In the genomic region with DNA sequence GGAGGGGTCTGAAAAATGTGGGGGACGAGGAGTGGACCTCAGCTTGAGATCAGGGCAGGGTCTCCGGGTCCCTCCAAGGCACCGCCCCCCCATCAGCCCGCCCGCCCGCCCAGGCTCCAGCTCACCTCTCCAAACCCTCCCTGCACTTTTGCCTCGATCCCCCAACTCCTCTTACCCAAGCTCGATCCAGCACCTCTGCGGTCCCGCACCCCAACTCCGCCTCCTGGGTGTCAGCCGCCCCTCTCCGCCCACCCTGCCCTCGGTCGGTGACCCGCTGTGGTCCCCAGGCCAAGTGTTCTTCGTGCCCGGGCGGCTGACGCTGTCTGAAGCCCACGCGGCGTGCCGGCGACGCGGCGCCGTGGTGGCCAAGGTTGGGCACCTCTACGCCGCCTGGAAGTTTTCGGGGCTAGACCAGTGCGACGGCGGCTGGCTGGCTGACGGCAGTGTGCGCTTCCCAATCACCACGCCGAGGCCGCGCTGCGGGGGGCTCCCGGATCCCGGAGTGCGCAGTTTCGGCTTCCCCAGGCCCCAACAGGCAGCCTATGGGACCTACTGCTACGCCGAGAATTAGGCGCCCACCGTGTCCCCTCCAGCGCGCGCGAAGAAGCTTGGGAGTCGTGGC, we compare ENCODE assay signal across 8 cellular contexts. TPM values are rescaled to one million over a fixed set of nuclear protein-coding genes. Genes with fewer than 3 reads are reported as not detected.
A peak's percentile ranks its signal among the peaks of the same experiment; 100 is the strongest.
DNase-seq lines count a peak whose midpoint lies in the region; ATAC-seq and TF ChIP-seq lines count a peak whose summit lies in the region.

No MANE protein-coding gene starts in this region.

- POLR2A ChIA-PET in activated naive CD8-positive, alpha-beta T cell treated with anti-CD3 and anti-CD28 coated beads, Interleukin-2, amount 10 ng/mL, durations not matched to agents 7 days and 5 days (lab: Charles Lee) = interaction anchor here (0.6 to 2.0 kb wide), 7 partner anchors 17 to 279 kb away, joined by 3 to 6 read pairs (median 3); partner anchors contain the start of gene BCAN

- peak overlapping the region; percentile 80 for H2BK15ac ChIP-seq in mesenchymal stem cell (ENCODE audit: low read depth, poor library complexity, severe bottlenecking)

- H3K4me1 Mint-ChIP-seq in activated naive CD8-positive, alpha-beta T cell treated with anti-CD3 and anti-CD28 coated beads, Interleukin-2, amount 10 ng/mL, durations not matched to agents 7 days and 5 days = peaks cover 5% of the 10 kb centered on the region
- peaks cover 5% of the 10 kb centered on the region for H3K4me1 Mint-ChIP-seq in activated naive CD8-positive, alpha-beta T cell treated with anti-CD3 and anti-CD28 coated beads, Interleukin-2, amount 50 U/mL, for 24 hours

- no peaks in the 10 kb centered on the region for H3K9me3 Mint-ChIP-seq in activated naive CD8-positive, alpha-beta T cell treated with anti-CD3 and anti-CD28 coated beads, Interleukin-2, amount 10 ng/mL, durations not matched to agents 7 days and 5 days
- H3K9me3 Mint-ChIP-seq in activated naive CD8-positive, alpha-beta T cell treated with anti-CD3 and anti-CD28 coated beads, Interleukin-2, amount 50 U/mL, for 24 hours = no peaks in the 10 kb centered on the region

- peaks cover 68 to 90% of the 10 kb centered on the region in 2 experiments for H3K27me3 ChIP-seq in mesenchymal stem cell (ENCODE audit: control insufficient read depth in 1 of 2, insufficient read depth in 1 of 2, low read length in 2 of 2)

- H3K36me3 ChIP-seq in mesenchymal stem cell (ENCODE audit: control insufficient read depth in 1 of 2, insufficient read depth in 2 of 2, low read depth in 1 of 2, low read length in 2 of 2) = no peaks in the 10 kb centered on the region
- no peaks in the 10 kb centered on the region for H3K36me3 ChIP-seq in urinary bladder (ENCODE audit: insufficient read depth)

- peaks cover 72% of the 10 kb centered on the region for H3K27me3 Mint-ChIP-seq in activated naive CD8-positive, alpha-beta T cell treated with anti-CD3 and anti-CD28 coated beads, Interleukin-2, amount 10 ng/mL, durations not matched to agents 7 days and 5 days
- H3K27me3 Mint-ChIP-seq in activated naive CD8-positive, alpha-beta T cell treated with anti-CD3 and anti-CD28 coated beads, Interleukin-2, amount 50 U/mL, for 24 hours = peaks cover 71% of the 10 kb centered on the region

- H4K8ac ChIP-seq in mesenchymal stem cell (ENCODE audit: low read length) = peak overlapping the region; percentile 19

- H2BK12ac ChIP-seq in mesenchymal stem cell (ENCODE audit: low read length in 2 of 2) = peak overlapping the region; percentile 61 to 83

- ATAC-seq in activated naive CD8-positive, alpha-beta T cell treated with anti-CD3 and anti-CD28 coated beads, Interleukin-2, amount 10 ng/mL, durations not matched to agents 7 days and 5 days (ENCODE audit: low read depth) = peak; percentile 6
- no peak for ATAC-seq in activated naive CD8-positive, alpha-beta T cell treated with anti-CD3 and anti-CD28 coated beads, Interleukin-2, amount 50 U/mL, for 24 hours
- no peak for ATAC-seq in HG03097 (IDR thresholded peaks at IDR 0.05; ENCODE audit: low FRiP score, unreplicated experiment)

- no peaks in the 10 kb centered on the region for H3K79me1 ChIP-seq in mesenchymal stem cell (replicated peaks; ENCODE audit: low read length, poor library complexity, severe bottlenecking)

- H3K4me1 ChIP-seq in mesenchymal stem cell (ENCODE audit: control insufficient read depth, insufficient read depth, low read depth, low read length) (peaks cover 19% of the 10 kb centered on the region), urinary bladder (ENCODE audit: insufficient read depth) (no peaks in the 10 kb centered on the region)

- H3K23ac ChIP-seq in mesenchymal stem cell (ENCODE audit: low read length in 2 of 2) = peak overlapping the region in 1 of 2 experiments; percentile 99

- H2BK5ac ChIP-seq in mesenchymal stem cell (ENCODE audit: low read depth, low read length, poor library complexity, severe bottlenecking) = no peak overlapping the region

- no peak overlapping the region for H3K4me3 Mint-ChIP-seq in activated naive CD8-positive, alpha-beta T cell treated with anti-CD3 and anti-CD28 coated beads, Interleukin-2, amount 10 ng/mL, durations not matched to agents 7 days and 5 days
- H3K4me3 Mint-ChIP-seq in activated naive CD8-positive, alpha-beta T cell treated with anti-CD3 and anti-CD28 coated beads, Interleukin-2, amount 50 U/mL, for 24 hours = no peak overlapping the region

- H3K27ac Mint-ChIP-seq in activated naive CD8-positive, alpha-beta T cell treated with anti-CD3 and anti-CD28 coated beads, Interleukin-2, amount 10 ng/mL, durations not matched to agents 7 days and 5 days = no peak overlapping the region
- no peak overlapping the region for H3K27ac Mint-ChIP-seq in activated naive CD8-positive, alpha-beta T cell treated with anti-CD3 and anti-CD28 coated beads, Interleukin-2, amount 50 U/mL, for 24 hours

- H3K27ac ChIP-seq in mesenchymal stem cell (ENCODE audit: low read length, poor library complexity, severe bottlenecking) = no peak overlapping the region
- no peak overlapping the region for H3K27ac ChIP-seq in urinary bladder (ENCODE audit: low read depth)

- H3K36me3 Mint-ChIP-seq in activated naive CD8-positive, alpha-beta T cell treated with anti-CD3 and anti-CD28 coated beads, Interleukin-2, amount 10 ng/mL, durations not matched to agents 7 days and 5 days = no peaks in the 10 kb centered on the region
- H3K36me3 Mint-ChIP-seq in activated naive CD8-positive, alpha-beta T cell treated with anti-CD3 and anti-CD28 coated beads, Interleukin-2, amount 50 U/mL, for 24 hours (ENCODE audit: low read depth) = no peaks in the 10 kb centered on the region

- no peak overlapping the region for H3K9ac ChIP-seq in mesenchymal stem cell (ENCODE audit: low read length)

- no peak overlapping the region for H2AK5ac ChIP-seq in mesenchymal stem cell (ENCODE audit: low read length, severe bottlenecking)

- peak overlapping the region; percentile 93 for H3K4me2 ChIP-seq in mesenchymal stem cell (ENCODE audit: low read length, poor library complexity, severe bottlenecking)

- TF ChIP-seq CTCF in choroid plexus epithelial cell (conservative IDR thresholded peaks at IDR 0.05; ENCODE audit: low read depth, low read length) = no peak

- peak overlapping the region in 1 of 2 experiments; percentile 35 for H3K4ac ChIP-seq in mesenchymal stem cell (ENCODE audit: low read depth in 1 of 2, low read length in 2 of 2)

- H2BK120ac ChIP-seq in mesenchymal stem cell (ENCODE audit: low read depth, low read length) = no peak overlapping the region

- H3K18ac ChIP-seq in mesenchymal stem cell (ENCODE audit: low read depth in 1 of 2, low read length in 2 of 2) = peak overlapping the region in 1 of 2 experiments; percentile 76

- no peak overlapping the region for H3K14ac ChIP-seq in mesenchymal stem cell (ENCODE audit: low read length in 2 of 2)

- no peaks in the 10 kb centered on the region for H3K9me3 ChIP-seq in mesenchymal stem cell (ENCODE audit: control insufficient read depth, low read length)

- DNase-seq in activated naive CD8-positive, alpha-beta T cell treated with anti-CD3 and anti-CD28 coated beads, Interleukin-2, amount 10 ng/mL, durations not matched to agents 7 days and 5 days = no peak
- DNase-seq in activated naive CD8-positive, alpha-beta T cell treated with anti-CD3 and anti-CD28 coated beads, Interleukin-2, amount 50 U/mL, for 24 hours = no peak
- no peak for DNase-seq in choroid plexus epithelial cell (ENCODE audit: low read depth)
- no peak for DNase-seq in mesenchymal stem cell
- no peak for DNase-seq in dermis blood vessel endothelial cell
- DNase-seq in SHP77 treated with DMSO at 0.1 percent for 48 hours (lab: John Stamatoyannopoulos, UW) = no peak

- H2AFZ ChIP-seq in mesenchymal stem cell (ENCODE audit: low read depth, low read length) = peak overlapping the region; percentile 46

- H4K91ac ChIP-seq in mesenchymal stem cell (ENCODE audit: low read length) = peak overlapping the region; percentile 54

- 1% methylated on average over 50 of the region's 55 CpGs for WGBS in mesenchymal stem cell
- 2% methylated on average over 55 of the region's 55 CpGs for WGBS in urinary bladder

- peak overlapping the region; percentile 43 for H3K4me3 ChIP-seq in choroid plexus epithelial cell (ENCODE audit: low read depth, low read length)
- peak overlapping the region; percentile 50 to 58 for H3K4me3 ChIP-seq in mesenchymal stem cell (ENCODE audit: insufficient read depth in 1 of 2, low read depth in 1 of 2, low read length in 2 of 2)
- peak overlapping the region; percentile 42 for H3K4me3 ChIP-seq in urinary bladder (ENCODE audit: low read depth, low read length)

RNA-seq across cellular contexts. Expression of gene HAPLN2, which starts 5.7 kb away (rescaled TPM):
- total RNA-seq in activated naive CD8-positive, alpha-beta T cell treated with anti-CD3 and anti-CD28 coated beads, Interleukin-2, amount 10 ng/mL, durations not matched to agents 7 days and 5 days = under 1 TPM in 1 of 2 experiments, not detected in 1; 0.17 TPM
- 0.07 TPM for polyA plus RNA-seq in mesenchymal stem cell (2013, experiment 1 of 2)
- polyA plus RNA-seq in mesenchymal stem cell (2013, experiment 2 of 2) = 0.07 TPM
- not detected for total RNA-seq in urinary bladder
- 4.0 TPM for polyA plus RNA-seq in urinary bladder
- not detected in 2 replicates for total RNA-seq in dermis blood vessel endothelial cell

RNA-seq across cellular contexts. Expression of gene BCAN, which starts 17.0 kb away (rescaled TPM):
- total RNA-seq in activated naive CD8-positive, alpha-beta T cell treated with anti-CD3 and anti-CD28 coated beads, Interleukin-2, amount 10 ng/mL, durations not matched to agents 7 days and 5 days = not detected
- 0.33 TPM for polyA plus RNA-seq in mesenchymal stem cell (2013, experiment 1 of 2)
- polyA plus RNA-seq in mesenchymal stem cell (2013, experiment 2 of 2) = 0.23 TPM
- total RNA-seq in urinary bladder = 0.48 TPM
- polyA plus RNA-seq in urinary bladder = 0.19 TPM
- total RNA-seq in dermis blood vessel endothelial cell = not detected in 2 replicates

RNA-seq across cellular contexts. Expression of gene GPATCH4, which starts 23.6 kb away (rescaled TPM):
- 10 to 100 TPM; 29.7 to 31.1 TPM for total RNA-seq in activated naive CD8-positive, alpha-beta T cell treated with anti-CD3 and anti-CD28 coated beads, Interleukin-2, amount 10 ng/mL, durations not matched to agents 7 days and 5 days
- 24.8 TPM for polyA plus RNA-seq in mesenchymal stem cell (2013, experiment 1 of 2)
- polyA plus RNA-seq in mesenchymal stem cell (2013, experiment 2 of 2) = 25.4 TPM
- total RNA-seq in urinary bladder (6.1 TPM), dermis blood vessel endothelial cell (16.7 and 28.2 TPM in 2 replicates)
- polyA plus RNA-seq in urinary bladder = 24.5 TPM

RNA-seq across cellular contexts. Expression of gene NAXE, which starts 33.3 kb away (rescaled TPM):
- total RNA-seq in activated naive CD8-positive, alpha-beta T cell treated with anti-CD3 and anti-CD28 coated beads, Interleukin-2, amount 10 ng/mL, durations not matched to agents 7 days and 5 days = 10 to 100 TPM; 53.8 TPM
- polyA plus RNA-seq in mesenchymal stem cell (2013, experiment 1 of 2) = 58.9 TPM
- 58.1 TPM for polyA plus RNA-seq in mesenchymal stem cell (2013, experiment 2 of 2)
- total RNA-seq in urinary bladder (27.3 TPM), dermis blood vessel endothelial cell (77.6 and 95.1 TPM in 2 replicates)
- polyA plus RNA-seq in urinary bladder = 84.1 TPM

RNA-seq across cellular contexts. Expression of gene TTC24, which starts 45.4 kb away (rescaled TPM):
- 10 to 100 TPM; 22.7 to 24.1 TPM for total RNA-seq in activated naive CD8-positive, alpha-beta T cell treated with anti-CD3 and anti-CD28 coated beads, Interleukin-2, amount 10 ng/mL, durations not matched to agents 7 days and 5 days
- polyA plus RNA-seq in mesenchymal stem cell (2013, experiment 1 of 2) = not detected
- not detected for polyA plus RNA-seq in mesenchymal stem cell (2013, experiment 2 of 2)
- total RNA-seq in urinary bladder = not detected
- 0.09 TPM for polyA plus RNA-seq in urinary bladder
- not detected in 2 replicates for total RNA-seq in dermis blood vessel endothelial cell
